In genomic region chr1:21539933-21540332, GRCh38 we compare ENCODE assay signal across 1 cellular context.
TF ChIP-seq lines count a peak whose summit lies in the region.

No MANE protein-coding gene starts in this region.

TF ChIP-seq in GM23338, 12 proteins besides CTCF, POLR2A, EP300 and RAD21 (continued from another document):
- TF ChIP-seq ZNF462 (CRISPR knock-in tag; IDR thresholded peaks at IDR 0.05) (no peak), STAT1 (IDR thresholded peaks at IDR 0.05; ENCODE audit: unreplicated experiment) (no peak), EZH2 (IDR thresholded peaks at IDR 0.05; ENCODE audit: low read depth, unreplicated experiment) (no peak), NANOG (IDR thresholded peaks at IDR 0.05; ENCODE audit: borderline replicate concordance) (no peak), CREB1 (CRISPR knock-in tag; IDR thresholded peaks at IDR 0.05; ENCODE audit: low read depth) (no peak)
TF ChIP-seq in GM23338: peak in this region for 0.
